ENCODE assay signal across 2 cellular contexts in genomic region chr1:113325039-113325438, GRCh38.
TF ChIP-seq lines count a peak whose summit lies in the region.

No MANE protein-coding gene starts in this region.

TF ChIP-seq in IMR-90, 13 proteins besides CTCF, POLR2A, EP300 and RAD21:
- TF ChIP-seq USF2 (IDR thresholded peaks at IDR 0.05; ENCODE audit: low read depth, low read length) (no peak), CEBPB (IDR thresholded peaks at IDR 0.05; ENCODE audit: low read depth, low read length) (no peak), RCOR1 (IDR thresholded peaks at IDR 0.05; ENCODE audit: insufficient replicate concordance, low read length) (no peak), CHD1 (IDR thresholded peaks at IDR 0.05; ENCODE audit: low read depth, low read length) (no peak), FOS (IDR thresholded peaks at IDR 0.05; ENCODE audit: low read depth, low read length) (no peak), NFE2L2 (IDR thresholded peaks at IDR 0.05; ENCODE audit: low read depth, low read length) (peak; percentile 50), SMC3 (IDR thresholded peaks at IDR 0.05; ENCODE audit: low read depth, low read length) (no peak)

TF ChIP-seq in K562, 482 proteins besides CTCF, POLR2A, EP300 and RAD21:
- TF ChIP-seq MAFG (tag; conservative IDR thresholded peaks at IDR 0.05): peak; percentile 82
- TF ChIP-seq BACH1 (tag; IDR thresholded peaks at IDR 0.05): peak; percentile 38; the same call in 1 of the 2 replicates
- TF ChIP-seq RFX7 (CRISPR knock-in tag; IDR thresholded peaks at IDR 0.05): no peak
- TF ChIP-seq E4F1 (CRISPR knock-in tag; IDR thresholded peaks at IDR 0.05; ENCODE audit: borderline replicate concordance): no peak
- TF ChIP-seq ZNF316 (IDR thresholded peaks at IDR 0.05): peak; percentile 81
- TF ChIP-seq BMI1 (IDR thresholded peaks at IDR 0.05; ENCODE audit: low read length): no peak
- no peak for TF ChIP-seq ATF7 (IDR thresholded peaks at IDR 0.05)
- no peak for TF ChIP-seq SMARCC2 (IDR thresholded peaks at IDR 0.05; ENCODE audit: low read depth)
- no peak for TF ChIP-seq SETDB1 (IDR thresholded peaks at IDR 0.05; ENCODE audit: low read length)
- TF ChIP-seq C11orf30 (IDR thresholded peaks at IDR 0.05; ENCODE audit: low read depth): peak; percentile 75
- peak; percentile 78 for TF ChIP-seq CEBPB (tag; IDR thresholded peaks at IDR 0.05)
- TF ChIP-seq JUND (IDR thresholded peaks at IDR 0.05; ENCODE audit: borderline replicate concordance, low read depth, low read length): peak; percentile 81
- peak; percentile 60; the same call in 1 of the 3 replicates for TF ChIP-seq JUND (tag; IDR thresholded peaks at IDR 0.05; ENCODE audit: borderline replicate concordance, low read depth, low read length)
- no peak for TF ChIP-seq CHD4 (IDR thresholded peaks at IDR 0.05; ENCODE audit: insufficient read depth, insufficient replicate concordance, low read depth, low read length, poor library complexity, severe bottlenecking)
- TF ChIP-seq NFE2L1 (tag; IDR thresholded peaks at IDR 0.05; ENCODE audit: borderline replicate concordance, low read depth): peak; percentile 56; the same call in 1 of the 2 replicates
- 0 out of 2 replicates have a peak, but pooled peaks have one; percentile 27 for TF ChIP-seq JUN (IDR thresholded peaks at IDR 0.05; ENCODE audit: borderline replicate concordance, low read depth, low read length)
- no peak for TF ChIP-seq JUN (CRISPR knock-in tag; IDR thresholded peaks at IDR 0.05; ENCODE audit: borderline replicate concordance)
- TF ChIP-seq KDM1A (IDR thresholded peaks at IDR 0.05): peak in 1 of 2 experiments; percentile 39; a peak in 1 of 4 replicates
- TF ChIP-seq ZNF184 (CRISPR knock-in tag; IDR thresholded peaks at IDR 0.05): no peak
- no peak for TF ChIP-seq DEAF1 (CRISPR knock-in tag; IDR thresholded peaks at IDR 0.05)
- TF ChIP-seq MAFF (IDR thresholded peaks at IDR 0.05; ENCODE audit: low read length): peak; percentile 74; the same call in 1 of the 2 replicates
- peak; percentile 87 for TF ChIP-seq FOSL1 (tag; conservative IDR thresholded peaks at IDR 0.05)
- TF ChIP-seq ARID1B (IDR thresholded peaks at IDR 0.05): peak; percentile 44; the same call in 1 of the 2 replicates
- TF ChIP-seq DPF2 (IDR thresholded peaks at IDR 0.05): peak; percentile 46; the same call in 1 of the 2 replicates
- TF ChIP-seq CEBPG (CRISPR knock-in tag; IDR thresholded peaks at IDR 0.05): no peak
- peak; percentile 21 to 75; a peak in 3 of 4 replicates for TF ChIP-seq CEBPG (tag; conservative IDR thresholded peaks at IDR 0.05 in 1 of 2, IDR thresholded peaks at IDR 0.05 in 1 of 2)
- TF ChIP-seq ZBTB9 (CRISPR knock-in tag; IDR thresholded peaks at IDR 0.05): no peak
- TF ChIP-seq ZFP1 (CRISPR knock-in tag; IDR thresholded peaks at IDR 0.05): no peak
- peak; percentile 67; the same call in 1 of the 2 replicates for TF ChIP-seq MAFK (IDR thresholded peaks at IDR 0.05; ENCODE audit: low read length)
- no peak for TF ChIP-seq TAF1 (IDR thresholded peaks at IDR 0.05; ENCODE audit: control insufficient read depth, extremely low read depth, insufficient read depth, low read length, severe bottlenecking)
- peak; percentile 56; the same call in 1 of the 2 replicates for TF ChIP-seq SMARCA4 (IDR thresholded peaks at IDR 0.05)
- TF ChIP-seq ATF3 (IDR thresholded peaks at IDR 0.05): peak; percentile 68
- TF ChIP-seq ATF3 (CRISPR knock-in tag; conservative IDR thresholded peaks at IDR 0.05): no peak
- TF ChIP-seq NFE2 (IDR thresholded peaks at IDR 0.05; ENCODE audit: low read depth): peak; percentile 88
